8 cellular contexts compared by ENCODE assay signal in genomic region chr10:89861584-89862287, GRCh38.
A peak's percentile ranks its signal among the peaks of the same experiment; 100 is the strongest.
DNase-seq lines count a peak whose midpoint lies in the region; TF ChIP-seq lines count a peak whose summit lies in the region.

No MANE protein-coding gene starts in this region.

- no peaks in the 10 kb centered on the region for H3K36me3 ChIP-seq in mammary epithelial cell (ENCODE audit: insufficient read depth, low read length)

- dilution Hi-C loops in mammary epithelial cell (cut with HindIII; ENCODE audit: low sequenced_read_pairs) = no loop called here

- DNase-seq in NK-92 treated with Interleukin-12 subunit alpha and Interleukin-12 subunit beta, amount 100 ng/mL, for 24 hours (lab: John Stamatoyannopoulos, UW) = peak; percentile 6
- DNase-seq in NK-92 (lab: John Stamatoyannopoulos, UW; ENCODE audit: unreplicated experiment) (no peak), NCI-H226 (peak; percentile 39), mammary epithelial cell (peak; percentile 53), NCI-H1417 treated with DMSO at 0.1 percent for 48 hours (lab: John Stamatoyannopoulos, UW) (no peak), HK-2 (ENCODE audit: unreplicated experiment) (no peak), iPS-NIHi11 (ENCODE audit: low spot score) (no peak)
- DNase-seq in stimulated activated CD8-positive, alpha-beta memory T cell treated with anti-CD3 and anti-CD28 coated beads, Interleukin-7, amount 100 ng/mL, for 48 hours (ENCODE audit: extremely low read depth in 1 of 2, low read depth in 1 of 2) = peak; percentile 0 to 22

- no peak overlapping the region for H3K4me3 ChIP-seq in mammary epithelial cell (replicated peaks in 1 of 3; ENCODE audit: insufficient read depth in 1 of 3, low read depth in 2 of 3, low read length in 3 of 3)

- BruUV-seq in mammary epithelial cell (replicated peaks; lab: Mats Ljungman, UMichigan) = no TSS peak

- H3K79me2 ChIP-seq in mammary epithelial cell (ENCODE audit: insufficient read depth, low read length) = no peaks in the 10 kb centered on the region

- H3K27ac ChIP-seq in mammary epithelial cell (ENCODE audit: insufficient read depth, low read depth, low read length) = peak overlapping the region; percentile 22

- no peak overlapping the region for H3K4me2 ChIP-seq in mammary epithelial cell (ENCODE audit: insufficient read depth, low read depth, low read length)

- WGBS in mammary epithelial cell (ENCODE audit: low coverage, missing lambda C conversion rate) = 85% methylated on average over 3 of the region's 3 CpGs

- intact Hi-C loops in mammary epithelial cell (cut with micrococcal nuclease) = no loop called here

- TF ChIP-seq CTCF in mammary epithelial cell (conservative IDR thresholded peaks at IDR 0.05 in 1 of 2, IDR thresholded peaks at IDR 0.05 in 1 of 2; ENCODE audit: extremely low read depth in 1 of 2, insufficient read depth in 1 of 2, low read depth in 1 of 2, low read length in 2 of 2) = no peak

- no peaks in the 10 kb centered on the region for H4K20me1 ChIP-seq in mammary epithelial cell (ENCODE audit: insufficient read depth, low read length)

- H3K27me3 ChIP-seq in mammary epithelial cell (ENCODE audit: insufficient read depth, low read length) = no peaks in the 10 kb centered on the region

- CTCF ChIA-PET in mammary epithelial cell (lab: Charles Lee; ENCODE audit: low non-redundant PET) = no interaction called here

- no peaks in the 10 kb centered on the region for H3K9me3 ChIP-seq in mammary epithelial cell (replicated peaks; ENCODE audit: insufficient read depth, low read length)

- peak overlapping the region; percentile 36 for H2AFZ ChIP-seq in mammary epithelial cell (ENCODE audit: low read depth, low read length)

- in situ Hi-C loops in mammary epithelial cell (cut with MboI; ENCODE audit: low sequenced_read_pairs in 2 of 2) = no loop called here

- H3K4me1 ChIP-seq in mammary epithelial cell (ENCODE audit: insufficient read depth, low read length) = peaks cover 17% of the 10 kb centered on the region

- H3K9ac ChIP-seq in mammary epithelial cell (ENCODE audit: insufficient read depth, low read length) = no peak overlapping the region

Comparison
In these comparisons a context has a peak if more than half of its experiments do, and no peak if none do; other contexts are left out.
1. DNase-seq: peak in NK-92 treated with Interleukin-12 subunit alpha and Interleukin-12 subunit beta, amount 100 ng/mL, for 24 hours (single experiment), NCI-H226 (single experiment), mammary epithelial cell (single experiment) and stimulated activated CD8-positive, alpha-beta memory T cell treated with anti-CD3 and anti-CD28 coated beads, Interleukin-7, amount 100 ng/mL, for 48 hours (2 of 2); none in NK-92 (single experiment), NCI-H1417 treated with DMSO at 0.1 percent for 48 hours (single experiment), HK-2 (single experiment) and iPS-NIHi11 (single experiment).